13 cellular contexts compared by ENCODE assay signal in the genomic region with DNA sequence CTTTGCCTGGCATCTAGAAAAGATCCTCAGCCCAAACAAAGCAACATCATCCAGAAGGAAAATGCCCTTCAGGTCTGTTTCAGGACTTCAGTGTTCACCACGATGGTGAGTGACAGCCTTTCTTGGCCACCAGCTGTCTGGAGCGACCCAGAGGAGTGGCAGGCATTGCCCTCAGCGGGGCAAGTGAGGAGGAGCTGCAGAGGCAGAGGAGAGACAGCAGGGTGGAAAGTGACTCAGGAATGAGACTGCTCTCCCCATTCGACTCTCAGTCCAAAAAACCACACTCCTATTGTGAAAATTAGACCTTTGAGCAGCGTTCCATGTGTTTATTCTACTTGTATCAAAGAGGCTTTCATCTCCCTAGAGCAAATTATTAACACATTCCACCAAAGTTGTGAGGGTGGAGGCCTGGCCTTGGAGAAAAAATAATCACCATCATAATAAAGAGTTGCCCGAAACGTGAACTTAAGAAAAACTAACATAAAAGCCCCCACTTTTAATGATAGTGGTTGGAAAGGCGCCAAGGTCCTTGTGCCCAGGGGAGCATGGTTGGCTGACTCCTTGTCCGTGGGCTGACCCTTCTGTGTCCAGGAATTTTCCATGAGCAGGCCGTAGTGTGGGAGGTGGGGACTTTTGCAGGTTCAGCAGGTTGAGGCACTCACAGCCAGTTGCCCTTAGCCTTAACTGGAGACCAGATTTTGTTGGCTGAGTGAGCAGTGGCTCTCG.
A peak's percentile ranks its signal among the peaks of the same experiment; 100 is the strongest.
DNase-seq lines count a peak whose midpoint lies in the region; ATAC-seq and TF ChIP-seq lines count a peak whose summit lies in the region.
"Had no signal": no experiment of that assay in that cellular context is flagged by ENCODE, and none has a peak within 500 bp of the region (broad histone marks: within the 10 kb centered on the region; RNA-seq: fewer than 3 reads in every experiment).

No MANE protein-coding gene starts in this region.

- WGBS in body of pancreas, 2 donors = 19 to 21% methylated on average over 11 of the region's 11 CpGs

- peaks cover 27% of the 10 kb centered on the region for H3K4me1 Mint-ChIP-seq in stimulated activated memory B cell treated with anti-CD40 and anti-IgM and Interleukin-4, amounts not matched to agents 10 μg/mL and 1 μg/mL and 100 μg/mL, for 72 hours
- no peaks in the 10 kb centered on the region for H3K4me1 Mint-ChIP-seq in activated CD4-positive, alpha-beta T cell treated with anti-CD3 and anti-CD28 coated beads, Interleukin-2, amount 10 ng/mL, durations not matched to agents 7 days and 5 days

- H3K27me3 Mint-ChIP-seq in stimulated activated memory B cell treated with anti-CD40 and anti-IgM and Interleukin-4, amounts not matched to agents 10 μg/mL and 1 μg/mL and 100 μg/mL, for 72 hours = no peaks in the 10 kb centered on the region
- H3K27me3 Mint-ChIP-seq in activated CD4-positive, alpha-beta T cell treated with anti-CD3 and anti-CD28 coated beads, Interleukin-2, amount 10 ng/mL, durations not matched to agents 7 days and 5 days = no peaks in the 10 kb centered on the region

- no peaks in the 10 kb centered on the region for H3K36me3 ChIP-seq in HEK293 (ENCODE audit: control insufficient read depth in 2 of 2, insufficient read depth in 1 of 2, low read length in 2 of 2)
- H3K36me3 ChIP-seq in body of pancreas (replicated peaks in 1 of 2; ENCODE audit: insufficient read depth in 1 of 2, low read depth in 2 of 2) = no peaks in the 10 kb centered on the region

- POLR2A ChIA-PET in HEK293 (lab: Yijun Ruan, JAX) = no interaction called here
- POLR2A ChIA-PET in activated CD4-positive, alpha-beta T cell treated with anti-CD3 and anti-CD28 coated beads, Interleukin-2, amount 10 ng/mL, durations not matched to agents 7 days and 5 days (lab: Charles Lee) = no interaction called here

- H3K4me1 ChIP-seq in HEK293 (ENCODE audit: control insufficient read depth, insufficient read depth, low read length) (peaks cover 8% of the 10 kb centered on the region; the same call in 1 of the 2 replicates), body of pancreas (peaks cover 46% of the 10 kb centered on the region)

- H3K9me3 ChIP-seq in HEK293 (ENCODE audit: control insufficient read depth, insufficient read depth, low read depth, low read length) = no peaks in the 10 kb centered on the region
- no peaks in the 10 kb centered on the region for H3K9me3 ChIP-seq in body of pancreas

- CTCF ChIA-PET in HEK293 (lab: Yijun Ruan, JAX) = interaction anchor here (0.7 kb wide), 1 partner anchor 24 kb away, joined by 3 read pairs; no protein-coding TSS in a partner anchor
- CTCF ChIA-PET in activated CD4-positive, alpha-beta T cell treated with anti-CD3 and anti-CD28 coated beads, Interleukin-2, amount 10 ng/mL, durations not matched to agents 7 days and 5 days (lab: Charles Lee) = no interaction called here

- H3K27ac ChIP-seq in HEK293 (ENCODE audit: extremely low read depth, low read depth, low read length) = no peak overlapping the region
- peak overlapping the region; percentile 61 to 83 (median 78) for H3K27ac ChIP-seq in body of pancreas

- H3K4me3 Mint-ChIP-seq in stimulated activated memory B cell treated with anti-CD40 and anti-IgM and Interleukin-4, amounts not matched to agents 10 μg/mL and 1 μg/mL and 100 μg/mL, for 72 hours = no peak overlapping the region
- H3K4me3 Mint-ChIP-seq in activated CD4-positive, alpha-beta T cell treated with anti-CD3 and anti-CD28 coated beads, Interleukin-2, amount 10 ng/mL, durations not matched to agents 7 days and 5 days = no peak overlapping the region

- ATAC-seq in body of pancreas = peak; percentile 83
- ATAC-seq in stimulated activated memory B cell treated with anti-CD40 and anti-IgM and Interleukin-4, amounts not matched to agents 10 μg/mL and 1 μg/mL and 100 μg/mL, for 72 hours = no peak

- H3K36me3 Mint-ChIP-seq in stimulated activated memory B cell treated with anti-CD40 and anti-IgM and Interleukin-4, amounts not matched to agents 10 μg/mL and 1 μg/mL and 100 μg/mL, for 72 hours = no peaks in the 10 kb centered on the region
- peaks cover 5% of the 10 kb centered on the region for H3K36me3 Mint-ChIP-seq in activated CD4-positive, alpha-beta T cell treated with anti-CD3 and anti-CD28 coated beads, Interleukin-2, amount 10 ng/mL, durations not matched to agents 7 days and 5 days (ENCODE audit: low read depth)

- H3K4me3 ChIP-seq in HEK293 (ENCODE audit: low read depth, low read length) (no peak overlapping the region), body of pancreas (no peak overlapping the region)
- H3K4me3 ChIP-seq: skin epidermis had no signal

- TF ChIP-seq CTCF in HEK293 (tag by site-specific recombination; IDR thresholded peaks at IDR 0.05) (no peak), body of pancreas (IDR thresholded peaks at IDR 0.05) (peak in 3 of 7 experiments; percentile 12 to 17 (median 13))

- TF ChIP-seq POLR2A in body of pancreas (IDR thresholded peaks at IDR 0.05) = peak in 2 of 3 donors; percentile 46 to 63

- DNase-seq in body of pancreas = peak; percentile 67 to 85 (median 74)
- DNase-seq in kidney glomerular epithelial cell (lab: John Stamatoyannopoulos, UW) = peak; percentile 100
- DNase-seq in UCSD-AML1 (lab: John Stamatoyannopoulos, UW; ENCODE audit: unreplicated experiment) = no peak
- no peak for DNase-seq in GF-D8 (lab: John Stamatoyannopoulos, UW)
- DNase-seq in activated CD4-positive, alpha-beta T cell treated with anti-CD3 and anti-CD28 coated beads, Interleukin-2, amount 10 ng/mL, durations not matched to agents 7 days and 5 days = no peak
- no peak for DNase-seq in NCI-H526 treated with DMSO at 0.1 percent for 48 hours (lab: John Stamatoyannopoulos, UW)
- DNase-seq: activated T-cell treated with anti-CD3 and anti-CD28 coated beads for 4 hours; DMS 273 treated with DMSO at 0.1 percent for 48 hours; NCI-H2171 treated with DMSO at 0.1 percent for 48 hours; stimulated activated naive CD4-positive, alpha-beta T cell treated with Interleukin-2 at 50 U/mL for 16 hours had no signal

- H3K27ac Mint-ChIP-seq in stimulated activated memory B cell treated with anti-CD40 and anti-IgM and Interleukin-4, amounts not matched to agents 10 μg/mL and 1 μg/mL and 100 μg/mL, for 72 hours = peak overlapping the region; percentile 0
- H3K27ac Mint-ChIP-seq in activated CD4-positive, alpha-beta T cell treated with anti-CD3 and anti-CD28 coated beads, Interleukin-2, amount 10 ng/mL, durations not matched to agents 7 days and 5 days = no peak overlapping the region

- H3K9me3 Mint-ChIP-seq in stimulated activated memory B cell treated with anti-CD40 and anti-IgM and Interleukin-4, amounts not matched to agents 10 μg/mL and 1 μg/mL and 100 μg/mL, for 72 hours = peaks cover 4% of the 10 kb centered on the region
- peaks cover 9% of the 10 kb centered on the region for H3K9me3 Mint-ChIP-seq in activated CD4-positive, alpha-beta T cell treated with anti-CD3 and anti-CD28 coated beads, Interleukin-2, amount 10 ng/mL, durations not matched to agents 7 days and 5 days

- no peaks in the 10 kb centered on the region for H3K27me3 ChIP-seq in body of pancreas

- intact Hi-C loops in body of pancreas (cut with DNase I) = no loop called here

TF ChIP-seq in HEK293, 187 proteins besides CTCF, POLR2A, EP300 and RAD21:
- TF ChIP-seq ZIC2 (tag by site-specific recombination; IDR thresholded peaks at IDR 0.05) = peak; percentile 46
- peak; percentile 65 for TF ChIP-seq ZFHX2 (tag by site-specific recombination; conservative IDR thresholded peaks at IDR 0.05)
- no peak for TF ChIP-seq ZNF521 (tag by site-specific recombination; IDR thresholded peaks at IDR 0.05)
- TF ChIP-seq GLI4 (tag by site-specific recombination; IDR thresholded peaks at IDR 0.05) = no peak
- TF ChIP-seq EGR2 (tag by site-specific recombination; IDR thresholded peaks at IDR 0.05; ENCODE audit: low read depth) = peak; percentile 67; the same call in 1 of the 2 replicates

Comparison
In these comparisons a context has a peak if more than half of its experiments do, and no peak if none do; other contexts are left out.
1. DNase-seq: peak in body of pancreas (4 of 4) and kidney glomerular epithelial cell (single experiment); none in UCSD-AML1 (single experiment), GF-D8 (single experiment), activated CD4-positive, alpha-beta T cell treated with anti-CD3 and anti-CD28 coated beads, Interleukin-2, amount 10 ng/mL, durations not matched to agents 7 days and 5 days (single experiment) and NCI-H526 treated with DMSO at 0.1 percent for 48 hours (single experiment).